8 cellular contexts compared by ENCODE assay signal in the genomic region with DNA sequence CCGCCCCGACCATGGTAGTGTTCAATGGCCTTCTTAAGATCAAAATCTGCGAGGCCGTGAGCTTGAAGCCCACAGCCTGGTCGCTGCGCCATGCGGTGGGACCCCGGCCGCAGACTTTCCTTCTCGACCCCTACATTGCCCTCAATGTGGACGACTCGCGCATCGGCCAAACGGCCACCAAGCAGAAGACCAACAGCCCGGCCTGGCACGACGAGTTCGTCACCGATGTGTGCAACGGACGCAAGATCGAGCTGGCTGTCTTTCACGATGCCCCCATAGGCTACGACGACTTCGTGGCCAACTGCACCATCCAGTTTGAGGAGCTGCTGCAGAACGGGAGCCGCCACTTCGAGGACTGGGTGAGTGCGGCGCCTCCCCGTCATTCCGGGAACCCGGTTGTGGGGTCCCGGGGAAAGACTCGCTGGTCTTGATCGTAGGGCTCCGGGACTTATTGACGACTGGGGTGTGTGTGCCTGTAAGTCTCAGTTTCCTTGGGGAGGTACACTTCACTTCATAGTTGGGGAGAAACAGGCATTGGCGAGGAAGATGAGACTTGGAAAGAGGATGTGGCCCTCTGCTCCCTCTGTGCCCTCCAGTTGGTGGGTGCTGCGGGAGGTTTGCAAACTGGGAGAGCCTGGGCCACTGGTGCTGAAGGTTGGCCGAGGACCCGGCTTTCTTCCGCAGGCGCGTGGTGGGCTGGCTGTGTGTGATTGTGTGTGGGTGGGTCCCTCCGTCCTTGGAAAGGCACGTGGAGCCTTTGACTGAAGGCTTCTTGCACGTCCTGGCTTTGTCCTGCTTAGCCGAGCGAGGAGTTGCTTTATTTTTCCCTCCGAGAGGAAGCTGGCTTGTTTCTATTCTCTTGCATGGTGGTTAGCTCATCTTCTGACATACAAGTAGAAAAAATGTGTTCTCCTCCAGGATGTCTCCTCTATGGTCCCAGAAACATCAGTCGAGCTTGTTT.
A peak's percentile ranks its signal among the peaks of the same experiment; 100 is the strongest.
DNase-seq lines count a peak whose midpoint lies in the region; ATAC-seq and TF ChIP-seq lines count a peak whose summit lies in the region.

No MANE protein-coding gene starts in this region.

- H3K4me3 ChIP-seq in AG10803 (ENCODE audit: low read length) (peak overlapping the region; percentile 91), HFF-Myc (replicated peaks; ENCODE audit: low read depth, low read length) (peak overlapping the region; percentile 73)

- ATAC-seq in GM21786 (IDR thresholded peaks at IDR 0.05; ENCODE audit: unreplicated experiment) (no peak), HG03045 (IDR thresholded peaks at IDR 0.05; ENCODE audit: unreplicated experiment) (no peak)

- peak; percentile 77 for DNase-seq in AG10803 (ENCODE audit: low read depth)
- DNase-seq in HFF-Myc (ENCODE audit: extremely low read depth, low read depth), result no peak
- peak in 3 of 5 experiments; percentile 3 to 43 (median 12) for DNase-seq in T-helper 2 cell
- peak; percentile 21 for DNase-seq in central memory CD4-positive, alpha-beta T cell
- DNase-seq in kidney glomerular epithelial cell (lab: John Stamatoyannopoulos, UW), result peak; percentile 14
- peak; percentile 41 for DNase-seq in stimulated activated CD4-positive, alpha-beta T cell treated with anti-CD3 and anti-CD28 coated beads, Interleukin-15, amount 100 ng/mL, for 24 hours

- TF ChIP-seq CTCF in AG10803 (conservative IDR thresholded peaks at IDR 0.05; ENCODE audit: low read length) (no peak), HFF-Myc (IDR thresholded peaks at IDR 0.05; ENCODE audit: low read depth, low read length, missing control alignments) (no peak)
